ENCODE assay signal across 13 cellular contexts in the genomic region with DNA sequence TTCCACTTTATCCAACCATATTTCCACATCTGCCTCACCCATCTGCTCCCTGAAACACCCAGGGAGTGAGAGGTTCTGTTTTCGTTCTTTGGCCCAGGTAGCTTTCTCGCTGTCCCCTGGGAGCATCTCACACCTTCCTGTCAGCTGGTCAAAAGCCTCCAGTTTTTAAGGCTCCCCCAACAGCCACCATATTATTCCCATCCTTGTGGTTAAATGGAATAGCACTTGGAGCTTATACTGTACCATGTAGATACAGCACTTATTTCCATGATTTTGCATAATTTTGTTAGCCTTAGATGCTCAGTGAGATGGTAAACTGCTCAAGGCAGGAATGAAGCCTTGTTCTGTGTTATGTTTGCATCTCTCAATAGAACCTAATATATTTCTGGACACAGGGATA. TPM values are rescaled to one million over a fixed set of nuclear protein-coding genes. Genes with fewer than 3 reads are reported as not detected.
DNase-seq lines count a peak whose midpoint lies in the region; ATAC-seq and TF ChIP-seq lines count a peak whose summit lies in the region.
"Had no signal": no experiment of that assay in that cellular context is flagged by ENCODE, and none has a peak within 500 bp of the region (broad histone marks: within the 10 kb centered on the region; RNA-seq: fewer than 3 reads in every experiment).

No MANE protein-coding gene starts in this region.

- TF ChIP-seq CTCF in VCaP (conservative IDR thresholded peaks at IDR 0.05): no peak

- intact Hi-C loops in left colon (cut with DNase I, micrococcal nuclease): loop anchor here in 1 of 2 donors (10.0 kb wide), 1 partner anchor 229 kb away; a partner anchor contains a TSS

- peak overlapping the region; percentile 83 for H3K27ac ChIP-seq in VCaP
- H3K27ac ChIP-seq: 22Rv1; BLaER1 treated with 17β-estradiol and CSF1 and Interleukin-3, amounts not matched to agents 10 nM and 100 nM; GM23248 had no signal

- ATAC-seq in left colon: peak; percentile 5
- no peak for ATAC-seq in GM18517 (IDR thresholded peaks at IDR 0.05; ENCODE audit: unreplicated experiment)

- DNase-seq in NCI-H2171 treated with DMSO at 0.1 percent for 48 hours (lab: John Stamatoyannopoulos, UW): peak; percentile 26
- DNase-seq in NCI-H2171 (lab: John Stamatoyannopoulos, UW): no peak
- no peak for DNase-seq in left colon
- no peak for DNase-seq in NCI-H774 (lab: John Stamatoyannopoulos, UW)
- DNase-seq: BE2C; CD4-positive, alpha-beta T cell; CD8-positive, alpha-beta memory T cell; GF-D8 had no signal

RNA-seq across cellular contexts. Expression of a gene that starts 58.5 kb away (rescaled TPM):
- total RNA-seq in left colon: 1 to 10 TPM; 2.5 to 2.6 TPM
